Comparison of ENCODE assay signal across 1 cellular context in the genomic region with DNA sequence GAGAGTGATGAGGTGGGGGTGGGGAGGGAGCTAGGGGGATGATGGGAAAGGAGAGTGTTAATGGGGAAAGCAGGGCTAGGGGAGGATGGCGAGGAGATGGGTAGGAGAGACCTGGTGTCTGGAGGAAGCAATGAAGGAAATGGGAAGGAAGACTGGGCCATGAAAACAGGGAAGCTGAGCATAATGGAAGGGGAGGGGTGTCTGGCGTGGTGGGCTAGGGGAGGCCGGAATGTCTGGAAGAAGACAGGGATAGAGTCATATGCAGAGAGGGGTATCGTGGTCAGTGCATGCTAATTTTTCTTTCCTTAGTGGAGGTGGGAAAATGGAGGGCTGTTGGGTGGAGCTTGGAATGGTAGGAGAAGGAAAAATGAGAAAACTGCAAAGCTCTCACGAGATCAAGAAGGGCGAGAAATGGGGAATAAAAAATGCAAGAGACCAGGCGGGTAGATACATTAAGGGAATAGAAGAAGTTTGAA.
A peak's percentile ranks its signal among the peaks of the same experiment; 100 is the strongest.
TF ChIP-seq lines count a peak whose summit lies in the region.

No MANE protein-coding gene starts in this region.

TF ChIP-seq in HEK293, 187 proteins besides CTCF, POLR2A, EP300 and RAD21 (continued from another document):
- TF ChIP-seq TSHZ1 (tag by site-specific recombination; IDR thresholded peaks at IDR 0.05; ENCODE audit: borderline replicate concordance) (no peak), ZBTB8A (tag by site-specific recombination; IDR thresholded peaks at IDR 0.05) (no peak), ZNF157 (tag by site-specific recombination; IDR thresholded peaks at IDR 0.05) (no peak), ZNF174 (tag by site-specific recombination; IDR thresholded peaks at IDR 0.05) (no peak), ZNF510 (tag by site-specific recombination; IDR thresholded peaks at IDR 0.05; ENCODE audit: insufficient replicate concordance) (no peak), ZNF585B (tag by site-specific recombination; IDR thresholded peaks at IDR 0.05) (no peak; the same call in 1 of the 2 replicates), ZNF701 (tag by site-specific recombination; IDR thresholded peaks at IDR 0.05) (no peak), ZNF501 (tag by site-specific recombination; IDR thresholded peaks at IDR 0.05) (no peak), ZXDB (tag by site-specific recombination; IDR thresholded peaks at IDR 0.05) (no peak), ZNF37A (tag by site-specific recombination; IDR thresholded peaks at IDR 0.05) (no peak), ZNF660 (tag by site-specific recombination; IDR thresholded peaks at IDR 0.05) (no peak), ZNF311 (tag by site-specific recombination; IDR thresholded peaks at IDR 0.05; ENCODE audit: borderline replicate concordance) (no peak), ZNF121 (tag by site-specific recombination; IDR thresholded peaks at IDR 0.05) (no peak), ZNF2 (tag by site-specific recombination; IDR thresholded peaks at IDR 0.05) (no peak), GLI2 (tag by site-specific recombination; IDR thresholded peaks at IDR 0.05; ENCODE audit: borderline replicate concordance, low read depth) (no peak), ZNF837 (tag by site-specific recombination; IDR thresholded peaks at IDR 0.05) (no peak), ZNF513 (tag by site-specific recombination; IDR thresholded peaks at IDR 0.05) (no peak), ZNF561 (tag by site-specific recombination; IDR thresholded peaks at IDR 0.05; ENCODE audit: borderline replicate concordance) (no peak), ZNF555 (tag by site-specific recombination; conservative IDR thresholded peaks at IDR 0.05) (no peak), ZNF341 (tag by site-specific recombination; IDR thresholded peaks at IDR 0.05; ENCODE audit: low read depth) (no peak), ZNF391 (tag by site-specific recombination; IDR thresholded peaks at IDR 0.05; ENCODE audit: borderline replicate concordance, low read depth) (no peak), ZNF768 (tag by site-specific recombination; IDR thresholded peaks at IDR 0.05) (no peak), ZNF548 (tag by site-specific recombination; IDR thresholded peaks at IDR 0.05) (no peak)
- TF ChIP-seq, protein P1, sequence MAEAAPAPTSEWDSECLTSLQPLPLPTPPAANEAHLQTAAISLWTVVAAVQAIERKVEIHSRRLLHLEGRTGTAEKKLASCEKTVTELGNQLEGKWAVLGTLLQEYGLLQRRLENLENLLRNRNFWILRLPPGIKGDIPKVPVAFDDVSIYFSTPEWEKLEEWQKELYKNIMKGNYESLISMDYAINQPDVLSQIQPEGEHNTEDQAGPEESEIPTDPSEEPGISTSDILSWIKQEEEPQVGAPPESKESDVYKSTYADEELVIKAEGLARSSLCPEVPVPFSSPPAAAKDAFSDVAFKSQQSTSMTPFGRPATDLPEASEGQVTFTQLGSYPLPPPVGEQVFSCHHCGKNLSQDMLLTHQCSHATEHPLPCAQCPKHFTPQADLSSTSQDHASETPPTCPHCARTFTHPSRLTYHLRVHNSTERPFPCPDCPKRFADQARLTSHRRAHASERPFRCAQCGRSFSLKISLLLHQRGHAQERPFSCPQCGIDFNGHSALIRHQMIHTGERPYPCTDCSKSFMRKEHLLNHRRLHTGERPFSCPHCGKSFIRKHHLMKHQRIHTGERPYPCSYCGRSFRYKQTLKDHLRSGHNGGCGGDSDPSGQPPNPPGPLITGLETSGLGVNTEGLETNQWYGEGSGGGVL (tag by site-specific recombination; IDR thresholded peaks at IDR 0.05): peak; percentile 4; the same call in 1 of the 2 replicates
- TF ChIP-seq, protein P2, sequence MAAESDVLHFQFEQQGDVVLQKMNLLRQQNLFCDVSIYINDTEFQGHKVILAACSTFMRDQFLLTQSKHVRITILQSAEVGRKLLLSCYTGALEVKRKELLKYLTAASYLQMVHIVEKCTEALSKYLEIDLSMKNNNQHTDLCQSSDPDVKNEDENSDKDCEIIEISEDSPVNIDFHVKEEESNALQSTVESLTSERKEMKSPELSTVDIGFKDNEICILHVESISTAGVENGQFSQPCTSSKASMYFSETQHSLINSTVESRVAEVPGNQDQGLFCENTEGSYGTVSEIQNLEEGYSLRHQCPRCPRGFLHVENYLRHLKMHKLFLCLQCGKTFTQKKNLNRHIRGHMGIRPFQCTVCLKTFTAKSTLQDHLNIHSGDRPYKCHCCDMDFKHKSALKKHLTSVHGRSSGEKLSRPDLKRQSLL (tag by site-specific recombination; IDR thresholded peaks at IDR 0.05): no peak
- TF ChIP-seq, protein P3, sequence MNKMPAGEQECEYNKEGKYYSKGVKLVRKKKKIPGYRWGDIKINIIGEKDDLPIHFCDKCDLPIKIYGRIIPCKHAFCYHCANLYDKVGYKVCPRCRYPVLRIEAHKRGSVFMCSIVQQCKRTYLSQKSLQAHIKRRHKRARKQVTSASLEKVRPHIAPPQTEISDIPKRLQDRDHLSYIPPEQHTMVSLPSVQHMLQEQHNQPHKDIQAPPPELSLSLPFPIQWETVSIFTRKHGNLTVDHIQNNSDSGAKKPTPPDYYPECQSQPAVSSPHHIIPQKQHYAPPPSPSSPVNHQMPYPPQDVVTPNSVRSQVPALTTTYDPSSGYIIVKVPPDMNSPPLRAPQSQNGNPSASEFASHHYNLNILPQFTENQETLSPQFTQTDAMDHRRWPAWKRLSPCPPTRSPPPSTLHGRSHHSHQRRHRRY (tag by site-specific recombination; IDR thresholded peaks at IDR 0.05): no peak
